20 cellular contexts compared by ENCODE assay signal in genomic region chr17:33115957-33116680, GRCh38.
DNase-seq lines count a peak whose midpoint lies in the region; ATAC-seq and TF ChIP-seq lines count a peak whose summit lies in the region.
"Had no signal": no experiment of that assay in that cellular context is flagged by ENCODE, and none has a peak within 500 bp of the region (broad histone marks: within the 10 kb centered on the region; RNA-seq: fewer than 3 reads in every experiment).

No MANE protein-coding gene starts in this region.

- peak overlapping the region in 4 of 5 experiments; percentile 2 to 82 (median 42) for H3K27ac Mint-ChIP-seq in brain
- H3K27ac Mint-ChIP-seq: IgD-negative memory B cell had no signal

- peaks cover 9% of the 10 kb centered on the region for H3K27me3 Mint-ChIP-seq in brain

- H3K9me3 Mint-ChIP-seq in brain, result peaks cover 0 to 2% (median 0%) of the 10 kb centered on the region in 5 experiments
- H3K9me3 Mint-ChIP-seq: IgD-negative memory B cell had no signal

- peaks cover 25% of the 10 kb centered on the region for H3K4me1 Mint-ChIP-seq in brain
- H3K4me1 Mint-ChIP-seq: IgD-negative memory B cell had no signal

- TF ChIP-seq CTCF in brain (conservative IDR thresholded peaks at IDR 0.05) (no peak), omental fat pad (IDR thresholded peaks at IDR 0.05) (no peak)

- DNase-seq in NCI-H2227 treated with DMSO at 0.1 percent for 48 hours (lab: John Stamatoyannopoulos, UW) (peak; percentile 15), NCI-H2227 (lab: John Stamatoyannopoulos, UW; ENCODE audit: unreplicated experiment) (no peak), omental fat pad (ENCODE audit: low spot score) (no peak), COR-L47 (lab: John Stamatoyannopoulos, UW) (no peak), NCI-H1092 (lab: John Stamatoyannopoulos, UW) (no peak)
- DNase-seq: 8988T, ACHN, GDM1, MM.1S, NCI-H1417, NCI-H1694, NCI-H2081, NCI-H345, NCI-H510A treated with DMSO at 0.1 percent for 48 hours, Right ventricle myocardium superior, RPMI8226 had no signal

- H3K4me3 Mint-ChIP-seq in brain, result peak overlapping the region in 4 of 5 experiments; percentile 14 to 52 (median 25)
- H3K4me3 Mint-ChIP-seq: IgD-negative memory B cell had no signal

- ATAC-seq in omental fat pad (ENCODE audit: low FRiP score) (peak; percentile 52), HG03135 (IDR thresholded peaks at IDR 0.05; ENCODE audit: unreplicated experiment) (no peak)
- ATAC-seq: HCT116 had no signal

- H3K36me3 Mint-ChIP-seq in brain, result no peaks in the 10 kb centered on the region
